ENCODE assay signal across 34 cellular contexts in genomic region chr13:30991922-30992321, GRCh38. TPM values are rescaled to one million over a fixed set of nuclear protein-coding genes. Genes with fewer than 3 reads are reported as not detected.
"Had no signal": no experiment of that assay in that cellular context is flagged by ENCODE, and none has a peak within 500 bp of the region (broad histone marks: within the 10 kb centered on the region; RNA-seq: fewer than 3 reads in every experiment).

No MANE protein-coding gene starts in this region.

- ATAC-seq: left cardiac atrium; left lobe of liver; mucosa of descending colon; naive thymus-derived CD4-positive, alpha-beta T cell; natural killer cell treated with Interleukin-12 subunit alpha and Interleukin-12 subunit beta and Interleukin-15 and Interleukin-18, amount 100 ng/mL, for 72 hours; pancreas; right lobe of liver; stimulated activated memory B cell treated with anti-CD40 and anti-IgM and Interleukin-4, amounts not matched to agents 10 μg/mL and 1 μg/mL and 100 μg/mL, for 72 hours; stimulated activated naive CD8-positive, alpha-beta T cell treated with anti-CD3 and anti-CD28 coated beads, Interleukin-15, amount 100 ng/mL, for 72 hours had no signal

- DNase-seq: hippocampal formation; kidney glomerular epithelial cell; left cardiac atrium; midbrain; mucosa of descending colon; naive thymus-derived CD4-positive, alpha-beta T cell; nucleus accumbens; pancreas; posterior cingulate gyrus; right lobe of liver; stimulated activated CD4-positive, alpha-beta T cell treated with anti-CD3 and anti-CD28 coated beads, Interleukin-1b, Interleukin-23, amount 100 ng/mL, for 48 hours; stimulated activated CD4-positive, alpha-beta T cell treated with anti-CD3 and anti-CD28 coated beads, Interleukin-2, amount 100 ng/mL, for 48 hours; stimulated activated CD4-positive, alpha-beta T cell treated with anti-CD3 and anti-CD28 coated beads, Interleukin-4, amount 100 ng/mL, for 4 hours; stimulated activated CD8-positive, alpha-beta memory T cell treated with anti-CD3 and anti-CD28 coated beads, Interleukin-4, amount 100 ng/mL, for 48 hours; stimulated activated naive CD4-positive, alpha-beta T cell treated with Interleukin-2 at 50 U/mL for 16 hours; stimulated activated naive CD8-positive, alpha-beta T cell treated with anti-CD3 and anti-CD28 coated beads, Interleukin-15, amount 100 ng/mL, for 72 hours; substantia nigra had no signal

- H3K9me3 ChIP-seq: mucosa of descending colon, pancreas, prostate gland, right atrium auricular region, right lobe of liver, tibial nerve, vagina had no signal

- H3K27me3 ChIP-seq: pancreas, right atrium auricular region, right lobe of liver, tibial nerve, vagina had no signal

- H3K4me3 ChIP-seq: mucosa of descending colon, pancreas, prostate gland, right atrium auricular region, right lobe of liver, smooth muscle cell, tibial nerve, vagina had no signal

- H3K4me1 ChIP-seq: pancreas, prostate gland, right atrium auricular region, right lobe of liver, tibial nerve, vagina had no signal

- H3K27ac ChIP-seq: pancreas, prostate gland, right atrium auricular region, right lobe of liver, tibial nerve, vagina had no signal

- H3K36me3 ChIP-seq: pancreas, prostate gland, right atrium auricular region, right lobe of liver, tibial nerve, vagina had no signal

RNA-seq across cellular contexts. Expression of gene TEX26, which starts 59.5 kb away (rescaled TPM):
- total RNA-seq: left lobe of liver; liver; lung microvascular endothelial cell; mucosa of descending colon; myocyte; naive thymus-derived CD4-positive, alpha-beta T cell; natural killer cell treated with Interleukin-12 subunit alpha and Interleukin-12 subunit beta and Interleukin-15 and Interleukin-18, amount 100 ng/mL, for 72 hours; osteoblast; prostate gland; renal cortical epithelial cell; right atrium auricular region; skeletal muscle tissue; tibial nerve; vagina had no signal
- polyA plus RNA-seq: keratinocyte; naive thymus-derived CD4-positive, alpha-beta T cell; neural cell; urinary bladder had no signal
